In genomic region chr9:121678501-121679022, GRCh38 we compare ENCODE assay signal across 22 cellular contexts.
"Had no signal": no experiment of that assay in that cellular context is flagged by ENCODE, and none has a peak within 500 bp of the region (broad histone marks: within the 10 kb centered on the region; RNA-seq: fewer than 3 reads in every experiment).

No MANE protein-coding gene starts in this region.

- ATAC-seq: Panc1, PC-3 had no signal

- DNase-seq: Karpas-422, KG1, MG63, NCI-H1092, NCI-H1105 treated with DMSO at 0.1 percent for 48 hours, NCI-H1417 treated with DMSO at 0.1 percent for 48 hours, NCI-H146, NCI-H1694 treated with DMSO at 0.1 percent for 48 hours, NCI-H2029, NCI-H2081 treated with DMSO at 0.1 percent for 48 hours, NCI-H2171, NCI-H446, NCI-H510A, NCI-H524 treated with DMSO at 0.1 percent for 48 hours, NCI-H69, NCI-H774, PC-3, SIG-M5 had no signal

- H3K4me3 ChIP-seq: MG63, SJSA1, SK-N-MC had no signal

- H3K27me3 ChIP-seq: MG63, SJSA1 had no signal

- H3K27ac ChIP-seq: RWPE1, SJSA1, SK-N-MC had no signal

- H3K4me1 ChIP-seq: SJSA1 had no signal

- H3K9me3 ChIP-seq: MG63, SJSA1 had no signal

- H3K36me3 ChIP-seq: MG63, SJSA1 had no signal
